ENCODE assay signal across 1 cellular context in genomic region chr2:134136702-134137101, GRCh38.
TF ChIP-seq lines count a peak whose summit lies in the region.

No MANE protein-coding gene starts in this region.

TF ChIP-seq in K562, 482 proteins besides CTCF, POLR2A, EP300 and RAD21 (continued from another document):
- TF ChIP-seq SRF (CRISPR knock-in tag; IDR thresholded peaks at IDR 0.05): peak in 1 of 2 experiments; percentile 21; a peak in 1 of 4 replicates
- TF ChIP-seq ZFP30 (CRISPR knock-in tag; IDR thresholded peaks at IDR 0.05; ENCODE audit: borderline replicate concordance): no peak
- TF ChIP-seq ZNF143 (CRISPR knock-in tag; IDR thresholded peaks at IDR 0.05): no peak
- TF ChIP-seq JUNB (CRISPR knock-in tag; conservative IDR thresholded peaks at IDR 0.05): no peak
- TF ChIP-seq GATAD2B (IDR thresholded peaks at IDR 0.05; ENCODE audit: borderline replicate concordance): no peak
- no peak for TF ChIP-seq HDAC2 (IDR thresholded peaks at IDR 0.05)
- no peak for TF ChIP-seq ZNF668 (CRISPR knock-in tag; IDR thresholded peaks at IDR 0.05)
- no peak for TF ChIP-seq MYC (IDR thresholded peaks at IDR 0.05; ENCODE audit: low read depth, low read length)
- TF ChIP-seq MYC (CRISPR knock-in tag; IDR thresholded peaks at IDR 0.05; ENCODE audit: borderline replicate concordance, low read depth): no peak
